In the genomic region with DNA sequence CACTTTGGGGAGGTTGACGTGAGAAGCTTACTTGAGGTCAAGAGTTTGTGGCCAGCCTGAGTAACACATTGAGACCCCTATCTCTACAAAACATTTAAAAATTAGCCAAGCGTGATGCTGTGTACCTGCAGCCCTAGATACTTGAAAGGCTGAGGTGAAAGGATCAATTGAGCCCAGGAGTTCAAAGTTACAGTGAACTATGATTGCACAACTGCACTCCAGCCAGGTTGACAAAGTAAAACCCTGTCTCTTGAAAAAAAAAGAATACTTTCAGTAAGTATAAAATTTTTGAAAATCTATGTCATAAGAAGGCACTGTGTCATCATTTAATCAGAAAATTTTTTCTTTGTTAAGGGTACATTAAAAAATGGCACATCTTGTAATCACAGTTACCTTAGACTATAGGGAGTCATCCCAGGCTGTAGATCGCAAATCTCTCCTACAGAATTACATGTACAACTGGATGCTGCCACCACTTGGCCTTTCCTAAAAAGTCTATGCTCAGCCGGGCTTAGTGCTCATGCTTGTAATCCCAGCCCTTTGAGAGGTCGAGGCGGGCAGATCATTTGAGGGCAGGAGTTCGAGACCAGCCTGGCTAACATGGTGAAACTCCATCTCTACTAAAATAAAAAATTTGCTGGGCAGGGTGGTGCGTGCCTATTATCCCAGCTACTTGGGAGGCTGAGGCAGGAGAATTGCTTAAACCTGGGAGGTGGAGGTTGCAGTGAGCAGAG, we compare ENCODE assay signal across 1 cellular context.
TF ChIP-seq lines count a peak whose summit lies in the region.

No MANE protein-coding gene starts in this region.

TF ChIP-seq in HepG2, 621 proteins besides CTCF, POLR2A, EP300 and RAD21 (continued from another document and continues in another):
- no peak for TF ChIP-seq GABPA (IDR thresholded peaks at IDR 0.05; ENCODE audit: low read depth, low read length)
- TF ChIP-seq GABPA (CRISPR knock-in tag; IDR thresholded peaks at IDR 0.05; ENCODE audit: low read depth), result peak; percentile 47; the same call in 1 of the 2 replicates
- peak; percentile 68; the same call in 1 of the 2 replicates for TF ChIP-seq ESRRA (CRISPR knock-in tag; IDR thresholded peaks at IDR 0.05; ENCODE audit: low read depth)
- no peak for TF ChIP-seq SIN3B (IDR thresholded peaks at IDR 0.05; ENCODE audit: low read length)
- peak; percentile 95 for TF ChIP-seq HDAC2 (CRISPR knock-in tag; IDR thresholded peaks at IDR 0.05)
- peak; percentile 67 for TF ChIP-seq ELF3 (CRISPR knock-in tag; IDR thresholded peaks at IDR 0.05)
- peak; percentile 36; the same call in 1 of the 2 replicates for TF ChIP-seq ZNF263 (CRISPR knock-in tag; IDR thresholded peaks at IDR 0.05)
- peak; percentile 98 for TF ChIP-seq ZNF414 (CRISPR knock-in tag; IDR thresholded peaks at IDR 0.05)
- TF ChIP-seq FOXJ3 (CRISPR knock-in tag; IDR thresholded peaks at IDR 0.05; ENCODE audit: borderline replicate concordance), result peak; percentile 94; the same call in 1 of the 2 replicates
- no peak for TF ChIP-seq SATB2 (CRISPR knock-in tag; IDR thresholded peaks at IDR 0.05)
- TF ChIP-seq ZSCAN5A (CRISPR knock-in tag; IDR thresholded peaks at IDR 0.05; ENCODE audit: borderline replicate concordance), result peak; percentile 77; the same call in 1 of the 2 replicates
- TF ChIP-seq ZNF362 (CRISPR knock-in tag; IDR thresholded peaks at IDR 0.05; ENCODE audit: borderline replicate concordance), result peak; percentile 96
- TF ChIP-seq, protein P1, sequence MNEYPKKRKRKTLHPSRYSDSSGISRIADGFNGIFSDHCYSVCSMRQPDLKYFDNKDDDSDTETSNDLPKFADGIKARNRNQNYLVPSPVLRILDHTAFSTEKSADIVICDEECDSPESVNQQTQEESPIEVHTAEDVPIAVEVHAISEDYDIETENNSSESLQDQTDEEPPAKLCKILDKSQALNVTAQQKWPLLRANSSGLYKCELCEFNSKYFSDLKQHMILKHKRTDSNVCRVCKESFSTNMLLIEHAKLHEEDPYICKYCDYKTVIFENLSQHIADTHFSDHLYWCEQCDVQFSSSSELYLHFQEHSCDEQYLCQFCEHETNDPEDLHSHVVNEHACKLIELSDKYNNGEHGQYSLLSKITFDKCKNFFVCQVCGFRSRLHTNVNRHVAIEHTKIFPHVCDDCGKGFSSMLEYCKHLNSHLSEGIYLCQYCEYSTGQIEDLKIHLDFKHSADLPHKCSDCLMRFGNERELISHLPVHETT (CRISPR knock-in tag; conservative IDR thresholded peaks at IDR 0.05), result 0 out of 2 replicates have a peak, but pooled peaks have one; percentile 74
- TF ChIP-seq ZBTB43 (CRISPR knock-in tag; conservative IDR thresholded peaks at IDR 0.05), result 0 out of 2 replicates have a peak, but pooled peaks have one; percentile 57
- TF ChIP-seq SALL1 (CRISPR knock-in tag; IDR thresholded peaks at IDR 0.05), result peak; percentile 90
- TF ChIP-seq ATM (IDR thresholded peaks at IDR 0.05; ENCODE audit: borderline replicate concordance), result no peak
- peak; percentile 48; the same call in 1 of the 2 replicates for TF ChIP-seq ARNT2 (CRISPR knock-in tag; IDR thresholded peaks at IDR 0.05; ENCODE audit: low read depth)
- peak; percentile 100 for TF ChIP-seq ZMYM2 (CRISPR knock-in tag; IDR thresholded peaks at IDR 0.05)
- no peak for TF ChIP-seq ZBTB14 (CRISPR knock-in tag; IDR thresholded peaks at IDR 0.05)
- TF ChIP-seq ZFP82 (CRISPR knock-in tag; IDR thresholded peaks at IDR 0.05; ENCODE audit: borderline replicate concordance), result peak; percentile 96
- 0 out of 2 replicates have a peak, but pooled peaks have one; percentile 33 for TF ChIP-seq ZHX1 (CRISPR knock-in tag; IDR thresholded peaks at IDR 0.05; ENCODE audit: low read depth)
- TF ChIP-seq ZNF317 (CRISPR knock-in tag; IDR thresholded peaks at IDR 0.05), result 0 out of 2 replicates have a peak, but pooled peaks have one; percentile 19
- no peak for TF ChIP-seq HIVEP1 (CRISPR knock-in tag; IDR thresholded peaks at IDR 0.05)
- peak; percentile 18; the same call in 1 of the 2 replicates for TF ChIP-seq ZNF441 (CRISPR knock-in tag; IDR thresholded peaks at IDR 0.05; ENCODE audit: borderline replicate concordance)
- peak; percentile 92 for TF ChIP-seq KDM4B (CRISPR knock-in tag; IDR thresholded peaks at IDR 0.05)
- TF ChIP-seq SOX5 (CRISPR knock-in tag; IDR thresholded peaks at IDR 0.05; ENCODE audit: borderline replicate concordance), result peak; percentile 94; the same call in 1 of the 2 replicates
- 0 out of 2 replicates have a peak, but pooled peaks have one; percentile 21 for TF ChIP-seq ZNF564 (CRISPR knock-in tag; IDR thresholded peaks at IDR 0.05)
- TF ChIP-seq, protein P2, sequence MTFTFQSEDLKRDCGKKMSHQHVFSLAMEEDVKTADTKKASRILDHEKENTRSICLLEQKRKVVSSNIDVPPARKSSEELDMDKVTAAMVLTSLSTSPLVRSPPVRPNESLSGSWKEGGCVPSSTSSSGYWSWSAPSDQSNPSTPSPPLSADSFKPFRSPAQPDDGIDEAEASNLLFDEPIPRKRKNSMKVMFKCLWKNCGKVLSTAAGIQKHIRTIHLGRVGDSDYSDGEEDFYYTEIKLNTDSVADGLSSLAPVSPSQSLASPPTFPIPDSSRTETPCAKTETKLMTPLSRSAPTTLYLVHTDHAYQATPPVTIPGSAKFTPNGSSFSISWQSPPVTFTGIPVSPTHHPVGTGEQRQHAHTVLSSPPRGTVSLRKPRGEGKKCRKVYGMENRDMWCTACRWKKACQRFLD (CRISPR knock-in tag; IDR thresholded peaks at IDR 0.05; ENCODE audit: borderline replicate concordance), result no peak
- peak; percentile 43; the same call in 1 of the 2 replicates for TF ChIP-seq ZNF746 (CRISPR knock-in tag; IDR thresholded peaks at IDR 0.05)
- TF ChIP-seq CSRNP1 (CRISPR knock-in tag; IDR thresholded peaks at IDR 0.05), result peak; percentile 83; the same call in 1 of the 2 replicates
- no peak for TF ChIP-seq ZNF720 (CRISPR knock-in tag; IDR thresholded peaks at IDR 0.05)
- TF ChIP-seq RORA (CRISPR knock-in tag; IDR thresholded peaks at IDR 0.05), result no peak
- TF ChIP-seq YY1 (IDR thresholded peaks at IDR 0.05; ENCODE audit: insufficient read depth, insufficient replicate concordance, low read depth, low read length), result no peak
- TF ChIP-seq ZBTB21 (CRISPR knock-in tag; IDR thresholded peaks at IDR 0.05), result peak; percentile 63; the same call in 1 of the 2 replicates
- TF ChIP-seq, protein P3, sequence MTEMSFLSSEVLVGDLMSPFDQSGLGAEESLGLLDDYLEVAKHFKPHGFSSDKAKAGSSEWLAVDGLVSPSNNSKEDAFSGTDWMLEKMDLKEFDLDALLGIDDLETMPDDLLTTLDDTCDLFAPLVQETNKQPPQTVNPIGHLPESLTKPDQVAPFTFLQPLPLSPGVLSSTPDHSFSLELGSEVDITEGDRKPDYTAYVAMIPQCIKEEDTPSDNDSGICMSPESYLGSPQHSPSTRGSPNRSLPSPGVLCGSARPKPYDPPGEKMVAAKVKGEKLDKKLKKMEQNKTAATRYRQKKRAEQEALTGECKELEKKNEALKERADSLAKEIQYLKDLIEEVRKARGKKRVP (CRISPR knock-in tag; IDR thresholded peaks at IDR 0.05), result peak in 1 of 2 experiments; percentile 66; a peak in 2 of 4 replicates
- TF ChIP-seq SMAD9 (CRISPR knock-in tag; IDR thresholded peaks at IDR 0.05), result no peak
- TF ChIP-seq ZNF550 (CRISPR knock-in tag; IDR thresholded peaks at IDR 0.05; ENCODE audit: borderline replicate concordance), result 0 out of 2 replicates have a peak, but pooled peaks have one; percentile 59
- TF ChIP-seq ZKSCAN1 (IDR thresholded peaks at IDR 0.05; ENCODE audit: low read length), result no peak
- TF ChIP-seq FOXA1 (IDR thresholded peaks at IDR 0.05), result no peak
- TF ChIP-seq FOXA1 (CRISPR knock-in tag; IDR thresholded peaks at IDR 0.05), result peak; percentile 85
- TF ChIP-seq ATF1 (CRISPR knock-in tag; IDR thresholded peaks at IDR 0.05), result peak; percentile 87
- TF ChIP-seq, protein P4, sequence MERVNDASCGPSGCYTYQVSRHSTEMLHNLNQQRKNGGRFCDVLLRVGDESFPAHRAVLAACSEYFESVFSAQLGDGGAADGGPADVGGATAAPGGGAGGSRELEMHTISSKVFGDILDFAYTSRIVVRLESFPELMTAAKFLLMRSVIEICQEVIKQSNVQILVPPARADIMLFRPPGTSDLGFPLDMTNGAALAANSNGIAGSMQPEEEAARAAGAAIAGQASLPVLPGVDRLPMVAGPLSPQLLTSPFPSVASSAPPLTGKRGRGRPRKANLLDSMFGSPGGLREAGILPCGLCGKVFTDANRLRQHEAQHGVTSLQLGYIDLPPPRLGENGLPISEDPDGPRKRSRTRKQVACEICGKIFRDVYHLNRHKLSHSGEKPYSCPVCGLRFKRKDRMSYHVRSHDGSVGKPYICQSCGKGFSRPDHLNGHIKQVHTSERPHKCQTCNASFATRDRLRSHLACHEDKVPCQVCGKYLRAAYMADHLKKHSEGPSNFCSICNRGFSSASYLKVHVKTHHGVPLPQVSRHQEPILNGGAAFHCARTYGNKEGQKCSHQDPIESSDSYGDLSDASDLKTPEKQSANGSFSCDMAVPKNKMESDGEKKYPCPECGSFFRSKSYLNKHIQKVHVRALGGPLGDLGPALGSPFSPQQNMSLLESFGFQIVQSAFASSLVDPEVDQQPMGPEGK (CRISPR knock-in tag; IDR thresholded peaks at IDR 0.05), result peak; percentile 72
- peak; percentile 95 for TF ChIP-seq GFI1 (CRISPR knock-in tag; IDR thresholded peaks at IDR 0.05; ENCODE audit: borderline replicate concordance)
- TF ChIP-seq ZZZ3 (CRISPR knock-in tag; IDR thresholded peaks at IDR 0.05; ENCODE audit: borderline replicate concordance), result no peak
- 0 out of 2 replicates have a peak, but pooled peaks have one; percentile 51 for TF ChIP-seq ZNF543 (CRISPR knock-in tag; IDR thresholded peaks at IDR 0.05)
